In genomic region chr3:13073976-13074375, GRCh38 we compare ENCODE assay signal across 9 cellular contexts. TPM values are rescaled to one million over a fixed set of nuclear protein-coding genes. Genes with fewer than 3 reads are reported as not detected.
A peak's percentile ranks its signal among the peaks of the same experiment; 100 is the strongest.
DNase-seq lines count a peak whose midpoint lies in the region; ATAC-seq, FAIRE-seq and TF ChIP-seq lines count a peak whose summit lies in the region.
"Had no signal": no experiment of that assay in that cellular context is flagged by ENCODE, and none has a peak within 500 bp of the region (broad histone marks: within the 10 kb centered on the region; RNA-seq: fewer than 3 reads in every experiment).

No MANE protein-coding gene starts in this region.

- no peak overlapping the region for H3K27ac ChIP-seq in CD4-positive, alpha-beta T cell (ENCODE audit: low read depth, low read length)
- H3K27ac ChIP-seq: ascending aorta had no signal

- TF ChIP-seq POLR2A in GM12892 (IDR thresholded peaks at IDR 0.05; ENCODE audit: low read depth, low read length) = no peak

- H3K9me3 Mint-ChIP-seq in CD4-positive, alpha-beta T cell = no peaks in the 10 kb centered on the region
- no peaks in the 10 kb centered on the region for H3K9me3 Mint-ChIP-seq in activated T-helper 1 cell treated with anti-CD3 and anti-CD28 coated beads, Interleukin-12 subunit alpha, Interleukin-12 subunit beta, Interleukin-2, Interleukin-4 antibody, amounts not matched to agents 30 ng/mL and 10 ng/mL and 1 ng/mL, durations not matched to agents 14 hours and 24 hours and 36 hours
- H3K9me3 Mint-ChIP-seq: nephron had no signal

- no peak for ATAC-seq in CD4-positive, alpha-beta T cell (ENCODE audit: poor library complexity)
- ATAC-seq in GM18511 (IDR thresholded peaks at IDR 0.05; ENCODE audit: unreplicated experiment) (no peak), HG03457 (IDR thresholded peaks at IDR 0.05; ENCODE audit: unreplicated experiment) (no peak)

- peak; percentile 48 for FAIRE-seq in GM12892 (lab: Jason Lieb, UNC)

- CTCF ChIA-PET in CD4-positive, alpha-beta T cell (lab: Charles Lee) = no interaction called here

- POLR2A ChIA-PET in CD4-positive, alpha-beta T cell (lab: Charles Lee) = no interaction called here

- no peak for TF ChIP-seq CTCF in CD4-positive, alpha-beta T cell (IDR thresholded peaks at IDR 0.05)

- DNase-seq in CD4-positive, alpha-beta T cell = no peak
- no peak for DNase-seq in GM12892 (ENCODE audit: insufficient read length)
- DNase-seq in activated T-helper 1 cell treated with anti-CD3 and anti-CD28 coated beads, Interleukin-12 subunit alpha, Interleukin-12 subunit beta, Interleukin-2, Interleukin-4 antibody, amounts not matched to agents 30 ng/mL and 10 ng/mL and 1 ng/mL, durations not matched to agents 14 hours and 24 hours and 36 hours (ENCODE audit: low spot score) = no peak
- DNase-seq in left kidney (ENCODE audit: low read depth, low spot score) = peak; percentile 41
- DNase-seq in A172 (ENCODE audit: low spot score) = no peak

- H3K4me3 Mint-ChIP-seq in CD4-positive, alpha-beta T cell = peak overlapping the region; percentile 62
- H3K4me3 Mint-ChIP-seq in activated T-helper 1 cell treated with anti-CD3 and anti-CD28 coated beads, Interleukin-12 subunit alpha, Interleukin-12 subunit beta, Interleukin-2, Interleukin-4 antibody, amounts not matched to agents 30 ng/mL and 10 ng/mL and 1 ng/mL, durations not matched to agents 14 hours and 24 hours and 36 hours = peak overlapping the region; percentile 57

- H3K9me3 ChIP-seq in CD4-positive, alpha-beta T cell (ENCODE audit: control insufficient read depth, low read length) = no peaks in the 10 kb centered on the region
- H3K9me3 ChIP-seq: ascending aorta had no signal

- no peaks in the 10 kb centered on the region for H3K36me3 Mint-ChIP-seq in CD4-positive, alpha-beta T cell (ENCODE audit: low read depth)
- H3K36me3 Mint-ChIP-seq in activated T-helper 1 cell treated with anti-CD3 and anti-CD28 coated beads, Interleukin-12 subunit alpha, Interleukin-12 subunit beta, Interleukin-2, Interleukin-4 antibody, amounts not matched to agents 30 ng/mL and 10 ng/mL and 1 ng/mL, durations not matched to agents 14 hours and 24 hours and 36 hours (ENCODE audit: low read depth) = peaks cover 2% of the 10 kb centered on the region

- no peak overlapping the region for H3K27ac Mint-ChIP-seq in CD4-positive, alpha-beta T cell
- H3K27ac Mint-ChIP-seq in activated T-helper 1 cell treated with anti-CD3 and anti-CD28 coated beads, Interleukin-12 subunit alpha, Interleukin-12 subunit beta, Interleukin-2, Interleukin-4 antibody, amounts not matched to agents 30 ng/mL and 10 ng/mL and 1 ng/mL, durations not matched to agents 14 hours and 24 hours and 36 hours = peak overlapping the region; percentile 38
- H3K27ac Mint-ChIP-seq: nephron had no signal

- peaks cover 26% of the 10 kb centered on the region for H3K27me3 Mint-ChIP-seq in CD4-positive, alpha-beta T cell
- peaks cover 33% of the 10 kb centered on the region for H3K27me3 Mint-ChIP-seq in activated T-helper 1 cell treated with anti-CD3 and anti-CD28 coated beads, Interleukin-12 subunit alpha, Interleukin-12 subunit beta, Interleukin-2, Interleukin-4 antibody, amounts not matched to agents 30 ng/mL and 10 ng/mL and 1 ng/mL, durations not matched to agents 14 hours and 24 hours and 36 hours (ENCODE audit: insufficient read depth)

- peaks cover 30% of the 10 kb centered on the region for H3K4me1 Mint-ChIP-seq in CD4-positive, alpha-beta T cell (ENCODE audit: low read depth)
- H3K4me1 Mint-ChIP-seq in activated T-helper 1 cell treated with anti-CD3 and anti-CD28 coated beads, Interleukin-12 subunit alpha, Interleukin-12 subunit beta, Interleukin-2, Interleukin-4 antibody, amounts not matched to agents 30 ng/mL and 10 ng/mL and 1 ng/mL, durations not matched to agents 14 hours and 24 hours and 36 hours (ENCODE audit: low read depth) = peaks cover 23% of the 10 kb centered on the region

- intact Hi-C loops in CD4-positive, alpha-beta T cell (cut with DNase I, micrococcal nuclease) = loop anchor here in 1 of 2 experiments (5.0 kb wide), 2 partner anchors 57 to 77 kb away; no protein-coding TSS in a partner anchor
- intact Hi-C loops in activated T-helper 1 cell treated with anti-CD3 and anti-CD28 coated beads, Interleukin-12 subunit alpha, Interleukin-12 subunit beta, Interleukin-2, Interleukin-4 antibody, amounts not matched to agents 30 ng/mL and 10 ng/mL and 1 ng/mL, durations not matched to agents 14 hours and 24 hours and 36 hours (cut with micrococcal nuclease) = loop anchor here (1.0 to 5.0 kb wide), 4 partner anchors 59 to 107 kb away; no protein-coding TSS in a partner anchor

- peaks cover 17% of the 10 kb centered on the region for H3K27me3 ChIP-seq in CD4-positive, alpha-beta T cell (ENCODE audit: control insufficient read depth, insufficient read depth, low read length)
- H3K27me3 ChIP-seq: ascending aorta had no signal

RNA-seq across cellular contexts. Expression of gene IQSEC1, which starts 0.7 kb away (rescaled TPM):
- 100 to 1,000 TPM; 102 to 108 TPM for total RNA-seq in CD4-positive, alpha-beta T cell
- 11.1 TPM for polyA plus RNA-seq in GM12892 (2012; ENCODE audit: missing spikeins)
- 24.9 and 31.4 TPM in 2 replicates for total RNA-seq in activated T-helper 1 cell treated with anti-CD3 and anti-CD28 coated beads, Interleukin-12 subunit alpha, Interleukin-12 subunit beta, Interleukin-2, Interleukin-4 antibody, amounts not matched to agents 30 ng/mL and 10 ng/mL and 1 ng/mL, durations not matched to agents 14 hours and 24 hours and 36 hours
- 22.5 and 25.8 TPM in 2 replicates for total RNA-seq in A172 (2014; rRNA removed; shearing (Covaris generic))
